1 cellular context compared by ENCODE assay signal in the genomic region with DNA sequence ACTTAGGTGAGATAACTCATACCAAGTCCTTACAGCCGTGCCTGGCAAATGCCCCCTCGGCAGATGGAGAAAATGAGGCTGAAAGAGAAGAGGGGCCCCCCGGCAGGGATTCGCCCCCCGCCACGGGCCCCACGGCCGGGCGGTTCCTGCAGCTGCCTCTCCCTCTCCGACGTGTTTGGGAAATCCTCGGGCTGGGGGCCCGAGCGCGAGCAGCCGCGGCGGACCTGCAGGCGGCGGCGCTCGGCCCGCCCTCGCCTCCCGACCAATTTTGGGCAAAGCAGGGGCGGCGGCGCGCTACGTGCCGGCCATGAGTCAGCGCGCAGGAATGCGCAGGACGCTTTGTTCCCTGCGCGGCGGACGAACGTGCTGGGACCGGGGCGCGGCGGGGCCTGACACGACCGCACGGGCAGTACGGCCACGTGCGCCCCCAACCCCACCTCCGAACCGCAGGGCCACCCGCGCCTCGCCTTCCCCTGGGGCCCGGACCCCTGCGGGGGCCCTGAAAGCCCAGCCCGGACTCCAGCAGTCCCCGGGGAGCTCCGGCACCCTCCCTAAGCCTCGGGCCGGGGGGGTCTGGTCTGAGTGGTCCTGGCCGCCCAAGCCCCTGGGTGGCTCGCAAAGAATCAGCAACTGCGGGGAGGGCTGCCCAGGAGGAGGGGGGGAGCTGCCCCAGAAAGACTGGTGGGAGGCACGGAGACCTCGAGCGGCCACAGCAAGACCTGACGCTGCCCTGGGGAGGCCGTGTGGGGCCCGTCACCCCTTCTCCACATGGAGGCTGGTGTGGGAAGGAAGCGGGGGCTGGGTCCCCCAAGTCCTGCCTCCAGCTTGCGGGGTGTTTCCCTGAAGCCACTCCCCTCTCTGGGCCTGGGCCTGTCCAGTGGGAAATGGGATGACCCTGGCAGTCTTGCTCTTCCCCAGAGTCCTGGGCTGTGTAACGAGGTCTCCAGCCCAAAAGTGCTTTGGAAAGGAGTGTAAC.
TF ChIP-seq lines count a peak whose summit lies in the region.

No MANE protein-coding gene starts in this region.

TF ChIP-seq in HepG2, 621 proteins besides CTCF, POLR2A, EP300 and RAD21 (continued from another document):
- TF ChIP-seq, protein P1, sequence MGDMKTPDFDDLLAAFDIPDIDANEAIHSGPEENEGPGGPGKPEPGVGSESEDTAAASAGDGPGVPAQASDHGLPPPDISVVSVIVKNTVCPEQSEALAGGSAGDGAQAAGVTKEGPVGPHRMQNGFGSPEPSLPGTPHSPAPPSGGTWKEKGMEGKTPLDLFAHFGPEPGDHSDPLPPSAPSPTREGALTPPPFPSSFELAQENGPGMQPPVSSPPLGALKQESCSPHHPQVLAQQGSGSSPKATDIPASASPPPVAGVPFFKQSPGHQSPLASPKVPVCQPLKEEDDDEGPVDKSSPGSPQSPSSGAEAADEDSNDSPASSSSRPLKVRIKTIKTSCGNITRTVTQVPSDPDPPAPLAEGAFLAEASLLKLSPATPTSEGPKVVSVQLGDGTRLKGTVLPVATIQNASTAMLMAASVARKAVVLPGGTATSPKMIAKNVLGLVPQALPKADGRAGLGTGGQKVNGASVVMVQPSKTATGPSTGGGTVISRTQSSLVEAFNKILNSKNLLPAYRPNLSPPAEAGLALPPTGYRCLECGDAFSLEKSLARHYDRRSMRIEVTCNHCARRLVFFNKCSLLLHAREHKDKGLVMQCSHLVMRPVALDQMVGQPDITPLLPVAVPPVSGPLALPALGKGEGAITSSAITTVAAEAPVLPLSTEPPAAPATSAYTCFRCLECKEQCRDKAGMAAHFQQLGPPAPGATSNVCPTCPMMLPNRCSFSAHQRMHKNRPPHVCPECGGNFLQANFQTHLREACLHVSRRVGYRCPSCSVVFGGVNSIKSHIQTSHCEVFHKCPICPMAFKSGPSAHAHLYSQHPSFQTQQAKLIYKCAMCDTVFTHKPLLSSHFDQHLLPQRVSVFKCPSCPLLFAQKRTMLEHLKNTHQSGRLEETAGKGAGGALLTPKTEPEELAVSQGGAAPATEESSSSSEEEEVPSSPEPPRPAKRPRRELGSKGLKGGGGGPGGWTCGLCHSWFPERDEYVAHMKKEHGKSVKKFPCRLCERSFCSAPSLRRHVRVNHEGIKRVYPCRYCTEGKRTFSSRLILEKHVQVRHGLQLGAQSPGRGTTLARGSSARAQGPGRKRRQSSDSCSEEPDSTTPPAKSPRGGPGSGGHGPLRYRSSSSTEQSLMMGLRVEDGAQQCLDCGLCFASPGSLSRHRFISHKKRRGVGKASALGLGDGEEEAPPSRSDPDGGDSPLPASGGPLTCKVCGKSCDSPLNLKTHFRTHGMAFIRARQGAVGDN (CRISPR knock-in tag; IDR thresholded peaks at IDR 0.05), result peak; percentile 64
- TF ChIP-seq ZNF572 (CRISPR knock-in tag; IDR thresholded peaks at IDR 0.05) (no peak), ZNF543 (CRISPR knock-in tag; IDR thresholded peaks at IDR 0.05) (no peak), YY1 (IDR thresholded peaks at IDR 0.05; ENCODE audit: insufficient read depth, insufficient replicate concordance, low read depth, low read length) (no peak), ZNF234 (CRISPR knock-in tag; conservative IDR thresholded peaks at IDR 0.05) (no peak), FOSL1 (CRISPR knock-in tag; IDR thresholded peaks at IDR 0.05; ENCODE audit: borderline replicate concordance) (peak; percentile 67; the same call in 1 of the 2 replicates), CENPX (CRISPR knock-in tag; IDR thresholded peaks at IDR 0.05) (no peak), PRMT3 (CRISPR knock-in tag; IDR thresholded peaks at IDR 0.05; ENCODE audit: borderline replicate concordance, low read depth) (no peak), SRSF1 (optimal IDR thresholded peaks at IDR 0.05; ENCODE audit: low read depth, low read length) (no peak), TEAD3 (CRISPR knock-in tag; optimal IDR thresholded peaks at IDR 0.05; ENCODE audit: borderline replicate concordance) (peak; percentile 73), KMT2B (CRISPR knock-in tag; IDR thresholded peaks at IDR 0.05) (no peak), SRF (IDR thresholded peaks at IDR 0.05; ENCODE audit: low read depth, low read length) (peak; percentile 45; the same call in 1 of the 2 replicates), KLF6 (CRISPR knock-in tag; IDR thresholded peaks at IDR 0.05) (no peak), GABPB1 (CRISPR knock-in tag; IDR thresholded peaks at IDR 0.05) (peak; percentile 1; the same call in 1 of the 2 replicates), FOSL2 (CRISPR knock-in tag; IDR thresholded peaks at IDR 0.05) (peak; percentile 91), SOX13 (IDR thresholded peaks at IDR 0.05) (no peak), SOX13 (CRISPR knock-in tag; conservative IDR thresholded peaks at IDR 0.05 in 1 of 2, IDR thresholded peaks at IDR 0.05 in 1 of 2) (peak in 1 of 2 experiments; percentile 11; a peak in 1 of 4 replicates)
- TF ChIP-seq, protein P2, sequence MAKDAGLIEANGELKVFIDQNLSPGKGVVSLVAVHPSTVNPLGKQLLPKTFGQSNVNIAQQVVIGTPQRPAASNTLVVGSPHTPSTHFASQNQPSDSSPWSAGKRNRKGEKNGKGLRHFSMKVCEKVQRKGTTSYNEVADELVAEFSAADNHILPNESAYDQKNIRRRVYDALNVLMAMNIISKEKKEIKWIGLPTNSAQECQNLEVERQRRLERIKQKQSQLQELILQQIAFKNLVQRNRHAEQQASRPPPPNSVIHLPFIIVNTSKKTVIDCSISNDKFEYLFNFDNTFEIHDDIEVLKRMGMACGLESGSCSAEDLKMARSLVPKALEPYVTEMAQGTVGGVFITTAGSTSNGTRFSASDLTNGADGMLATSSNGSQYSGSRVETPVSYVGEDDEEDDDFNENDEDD (CRISPR knock-in tag; IDR thresholded peaks at IDR 0.05; ENCODE audit: borderline replicate concordance), result peak; percentile 43; the same call in 1 of the 2 replicates
- TF ChIP-seq, protein P3, sequence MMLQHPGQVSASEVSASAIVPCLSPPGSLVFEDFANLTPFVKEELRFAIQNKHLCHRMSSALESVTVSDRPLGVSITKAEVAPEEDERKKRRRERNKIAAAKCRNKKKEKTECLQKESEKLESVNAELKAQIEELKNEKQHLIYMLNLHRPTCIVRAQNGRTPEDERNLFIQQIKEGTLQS (CRISPR knock-in tag; IDR thresholded peaks at IDR 0.05), result peak; percentile 96
- TF ChIP-seq, protein P4, sequence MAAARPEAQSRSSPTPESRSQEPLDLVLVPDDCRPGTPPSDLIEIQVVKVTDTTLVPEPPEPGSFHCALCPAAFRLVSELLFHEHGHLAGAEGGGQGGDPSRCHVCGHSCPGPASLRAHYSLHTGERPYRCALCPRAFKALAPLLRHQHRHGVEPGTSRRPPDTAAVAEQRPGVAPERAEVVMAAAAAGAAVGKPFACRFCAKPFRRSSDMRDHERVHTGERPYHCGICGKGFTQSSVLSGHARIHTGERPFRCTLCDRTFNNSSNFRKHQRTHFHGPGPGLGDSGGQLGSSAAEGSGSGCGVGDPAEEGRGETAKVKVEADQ (CRISPR knock-in tag; IDR thresholded peaks at IDR 0.05; ENCODE audit: borderline replicate concordance), result no peak
- TF ChIP-seq, protein P5, sequence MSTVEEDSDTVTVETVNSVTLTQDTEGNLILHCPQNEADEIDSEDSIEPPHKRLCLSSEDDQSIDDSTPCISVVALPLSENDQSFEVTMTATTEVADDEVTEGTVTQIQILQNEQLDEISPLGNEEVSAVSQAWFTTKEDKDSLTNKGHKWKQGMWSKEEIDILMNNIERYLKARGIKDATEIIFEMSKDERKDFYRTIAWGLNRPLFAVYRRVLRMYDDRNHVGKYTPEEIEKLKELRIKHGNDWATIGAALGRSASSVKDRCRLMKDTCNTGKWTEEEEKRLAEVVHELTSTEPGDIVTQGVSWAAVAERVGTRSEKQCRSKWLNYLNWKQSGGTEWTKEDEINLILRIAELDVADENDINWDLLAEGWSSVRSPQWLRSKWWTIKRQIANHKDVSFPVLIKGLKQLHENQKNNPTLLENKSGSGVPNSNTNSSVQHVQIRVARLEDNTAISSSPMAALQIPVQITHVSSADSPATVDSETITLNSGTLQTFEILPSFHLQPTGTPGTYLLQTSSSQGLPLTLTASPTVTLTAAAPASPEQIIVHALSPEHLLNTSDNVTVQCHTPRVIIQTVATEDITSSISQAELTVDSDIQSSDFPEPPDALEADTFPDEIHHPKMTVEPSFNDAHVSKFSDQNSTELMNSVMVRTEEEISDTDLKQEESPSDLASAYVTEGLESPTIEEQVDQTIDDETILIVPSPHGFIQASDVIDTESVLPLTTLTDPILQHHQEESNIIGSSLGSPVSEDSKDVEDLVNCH (CRISPR knock-in tag; IDR thresholded peaks at IDR 0.05), result no peak
